Comparison of ENCODE assay signal across 37 cellular contexts in genomic region chr13:93418398-93418797, GRCh38.
"Had no signal": no experiment of that assay in that cellular context is flagged by ENCODE, and none has a peak within 500 bp of the region (broad histone marks: within the 10 kb centered on the region; RNA-seq: fewer than 3 reads in every experiment).

No MANE protein-coding gene starts in this region.

- H3K4me1 Mint-ChIP-seq: activated B cell treated with CpG ODN at 0.5 μM for 24 hours; activated CD4-positive, alpha-beta T cell treated with anti-CD3 and anti-CD28 coated beads, Interleukin-2, amount 10 ng/mL, durations not matched to agents 24 days and 14 days; activated naive CD4-positive, alpha-beta T cell treated with anti-CD3 and anti-CD28 coated beads, Interleukin-2, amount 50 U/mL, for 24 hours; activated naive CD8-positive, alpha-beta T cell treated with anti-CD3 and anti-CD28 coated beads, Interleukin-2, amount 10 ng/mL, durations not matched to agents 7 days and 5 days; activated naive CD8-positive, alpha-beta T cell treated with anti-CD3 and anti-CD28 coated beads, Interleukin-2, amount 50 U/mL, for 24 hours; activated T-helper 17 cell treated with anti-CD3 and anti-CD28 coated beads, Interleukin-2, amount 50 U/mL, for 72 hours; central memory CD8-positive, alpha-beta T cell had no signal

- H3K9me3 Mint-ChIP-seq: activated CD4-positive, alpha-beta memory T cell treated with anti-CD3 and anti-CD28 coated beads for 36 hours; activated CD4-positive, alpha-beta T cell treated with anti-CD3 and anti-CD28 coated beads, Interleukin-2, amount 10 ng/mL, durations not matched to agents 24 days and 14 days; activated CD8-positive, alpha-beta T cell treated with anti-CD3 and anti-CD28 coated beads for 36 hours; activated naive CD4-positive, alpha-beta T cell treated with anti-CD3 and anti-CD28 coated beads for 36 hours; activated naive CD4-positive, alpha-beta T cell treated with anti-CD3 and anti-CD28 coated beads, Interleukin-2, amount 50 U/mL, for 24 hours; activated naive CD8-positive, alpha-beta T cell treated with anti-CD3 and anti-CD28 coated beads, Interleukin-2, amount 10 ng/mL, durations not matched to agents 7 days and 5 days; activated naive CD8-positive, alpha-beta T cell treated with anti-CD3 and anti-CD28 coated beads, Interleukin-2, amount 50 U/mL, for 24 hours; activated T-cell treated with anti-CD3 and anti-CD28 coated beads, Interleukin-2, amount 50 U/mL, for 4 hours; activated T-cell treated with anti-CD3 and anti-CD28 coated beads, Interleukin-2, amount 50 U/mL, for 72 hours; activated T-helper 1 cell treated with anti-CD3 and anti-CD28 coated beads, Interleukin-12 subunit alpha, Interleukin-12 subunit beta, Interleukin-2, Interleukin-4 antibody, amounts not matched to agents 30 ng/mL and 10 ng/mL and 1 ng/mL, durations not matched to agents 14 hours and 24 hours and 36 hours; activated T-helper 17 cell treated with anti-CD3 and anti-CD28 coated beads, Interleukin-2, amount 50 U/mL, for 72 hours; central memory CD8-positive, alpha-beta T cell; T-helper 1 cell treated with Interleukin-12 subunit alpha and Interleukin-12 subunit beta and Interleukin-4 antibody, amounts not matched to agents 30 μg/mL and 1 μg/mL, for 36 hours; T-helper 2 cell treated with Interferon-gamma antibody and Interleukin-4, amounts not matched to agents 5 μg/mL and 100 μg/mL, for 36 hours had no signal

- H3K27ac ChIP-seq: ascending aorta, body of pancreas, brain microvascular endothelial cell, breast epithelium, VCaP had no signal

- H3K27me3 ChIP-seq: ascending aorta, body of pancreas, brain microvascular endothelial cell, breast epithelium had no signal

- H3K36me3 ChIP-seq: ascending aorta, brain microvascular endothelial cell, breast epithelium had no signal

- H3K36me3 Mint-ChIP-seq: activated CD4-positive, alpha-beta memory T cell treated with anti-CD3 and anti-CD28 coated beads for 36 hours; activated naive CD4-positive, alpha-beta T cell treated with anti-CD3 and anti-CD28 coated beads, Interleukin-2, amount 50 U/mL, for 24 hours; activated naive CD8-positive, alpha-beta T cell; activated naive CD8-positive, alpha-beta T cell treated with anti-CD3 and anti-CD28 coated beads, Interleukin-2, amount 10 ng/mL, durations not matched to agents 7 days and 5 days had no signal

- ATAC-seq: activated CD8-positive, alpha-beta T cell treated with anti-CD3 and anti-CD28 coated beads for 36 hours; activated naive CD8-positive, alpha-beta T cell treated with anti-CD3 and anti-CD28 coated beads, Interleukin-2, amount 50 U/mL, for 24 hours; activated T-cell treated with anti-CD3 and anti-CD28 coated beads, Interleukin-2, amount 50 U/mL, for 4 hours; activated T-cell treated with anti-CD3 and anti-CD28 coated beads, Interleukin-2, amount 50 U/mL, for 72 hours; activated T-helper 17 cell treated with anti-CD3 and anti-CD28 coated beads, Interleukin-2, amount 50 U/mL, for 72 hours; body of pancreas had no signal

- H3K4me1 ChIP-seq: ascending aorta, body of pancreas, breast epithelium had no signal

- H3K4me3 Mint-ChIP-seq: activated B cell treated with CpG ODN at 0.5 μM for 24 hours; activated CD4-positive, alpha-beta memory T cell treated with anti-CD3 and anti-CD28 coated beads for 36 hours; activated CD4-positive, alpha-beta T cell treated with anti-CD3 and anti-CD28 coated beads, Interleukin-2, amount 10 ng/mL, durations not matched to agents 24 days and 14 days; activated CD8-positive, alpha-beta T cell treated with anti-CD3 and anti-CD28 coated beads for 36 hours; activated naive CD4-positive, alpha-beta T cell treated with anti-CD3 and anti-CD28 coated beads for 36 hours; activated naive CD4-positive, alpha-beta T cell treated with anti-CD3 and anti-CD28 coated beads, Interleukin-2, amount 50 U/mL, for 24 hours; activated naive CD8-positive, alpha-beta T cell; activated naive CD8-positive, alpha-beta T cell treated with anti-CD3 and anti-CD28 coated beads, Interleukin-2, amount 10 ng/mL, durations not matched to agents 7 days and 5 days; activated naive CD8-positive, alpha-beta T cell treated with anti-CD3 and anti-CD28 coated beads, Interleukin-2, amount 50 U/mL, for 24 hours; activated T-cell treated with anti-CD3 and anti-CD28 coated beads, Interleukin-2, amount 50 U/mL, for 4 hours; activated T-cell treated with anti-CD3 and anti-CD28 coated beads, Interleukin-2, amount 50 U/mL, for 72 hours; activated T-helper 1 cell treated with anti-CD3 and anti-CD28 coated beads, Interleukin-12 subunit alpha, Interleukin-12 subunit beta, Interleukin-2, Interleukin-4 antibody, amounts not matched to agents 30 ng/mL and 10 ng/mL and 1 ng/mL, durations not matched to agents 14 hours and 24 hours and 36 hours; activated T-helper 17 cell treated with anti-CD3 and anti-CD28 coated beads, Interleukin-2, amount 50 U/mL, for 72 hours; central memory CD8-positive, alpha-beta T cell; T-helper 1 cell treated with Interleukin-12 subunit alpha and Interleukin-12 subunit beta and Interleukin-4 antibody, amounts not matched to agents 30 μg/mL and 1 μg/mL, for 36 hours; T-helper 2 cell treated with Interferon-gamma antibody and Interleukin-4, amounts not matched to agents 5 μg/mL and 100 μg/mL, for 36 hours had no signal

- H3K27me3 Mint-ChIP-seq: activated B cell treated with CpG ODN at 0.5 μM for 24 hours; activated CD4-positive, alpha-beta memory T cell treated with anti-CD3 and anti-CD28 coated beads for 36 hours; activated CD4-positive, alpha-beta T cell treated with anti-CD3 and anti-CD28 coated beads, Interleukin-2, amount 10 ng/mL, durations not matched to agents 24 days and 14 days; activated CD8-positive, alpha-beta T cell treated with anti-CD3 and anti-CD28 coated beads for 36 hours; activated naive CD8-positive, alpha-beta T cell treated with anti-CD3 and anti-CD28 coated beads, Interleukin-2, amount 10 ng/mL, durations not matched to agents 7 days and 5 days; activated naive CD8-positive, alpha-beta T cell treated with anti-CD3 and anti-CD28 coated beads, Interleukin-2, amount 50 U/mL, for 24 hours; activated T-helper 17 cell treated with anti-CD3 and anti-CD28 coated beads, Interleukin-2, amount 50 U/mL, for 72 hours; central memory CD8-positive, alpha-beta T cell had no signal

- DNase-seq: activated B cell treated with CpG ODN at 0.5 μM for 24 hours; activated CD4-positive, alpha-beta memory T cell treated with anti-CD3 and anti-CD28 coated beads for 36 hours; activated CD4-positive, alpha-beta T cell treated with anti-CD3 and anti-CD28 coated beads for 4 hours; activated CD4-positive, alpha-beta T cell treated with anti-CD3 and anti-CD28 coated beads, Interleukin-2, amount 10 ng/mL, durations not matched to agents 24 days and 14 days; activated CD4-positive, alpha-beta T cell treated with anti-CD3 and anti-CD28 coated beads, Interleukin-2, amount 50 U/mL, for 1 hour; activated CD4-positive, alpha-beta T cell treated with anti-CD3 and anti-CD28 coated beads, Interleukin-2, amount 50 U/mL, for 4 hours; activated CD4-positive, CD25-positive, alpha-beta regulatory T cell treated with anti-CD3 and anti-CD28 coated beads, Interleukin-2, amount 50 U/mL, for 72 hours; activated CD8-positive, alpha-beta memory T cell treated with anti-CD3 and anti-CD28 coated beads, Interleukin-2, amount 50 U/mL, for 4 hours; activated CD8-positive, alpha-beta T cell treated with anti-CD3 and anti-CD28 coated beads for 36 hours; activated effector memory CD4-positive, alpha-beta T cell treated with anti-CD3 and anti-CD28 coated beads, Interleukin-2, amount 50 U/mL, for 16 hours; activated gamma-delta T cell treated with Interleukin-2 at 50 U/mL for 16 hours; activated naive CD4-positive, alpha-beta T cell; activated naive CD4-positive, alpha-beta T cell treated with anti-CD3 and anti-CD28 coated beads for 36 hours; activated naive CD8-positive, alpha-beta T cell treated with anti-CD3 and anti-CD28 coated beads, Interleukin-2, amount 10 ng/mL, durations not matched to agents 7 days and 5 days; activated naive CD8-positive, alpha-beta T cell treated with anti-CD3 and anti-CD28 coated beads, Interleukin-2, amount 50 U/mL, for 24 hours; activated T-cell treated with anti-CD3 and anti-CD28 coated beads for 4 hours; activated T-cell treated with anti-CD3 and anti-CD28 coated beads, Interleukin-2, amount 50 U/mL, for 1 hour; activated T-cell treated with anti-CD3 and anti-CD28 coated beads, Interleukin-2, amount 50 U/mL, for 4 hours; activated T-cell treated with anti-CD3 and anti-CD28 coated beads, Interleukin-2, amount 50 U/mL, for 72 hours; amygdala; anterior cingulate cortex; body of pancreas; brain microvascular endothelial cell; cerebellar nuclear complex; T-helper 1 cell; T-helper 2 cell; T-helper 9 cell had no signal

- H3K27ac Mint-ChIP-seq: activated B cell treated with CpG ODN at 0.5 μM for 24 hours; activated CD4-positive, alpha-beta memory T cell treated with anti-CD3 and anti-CD28 coated beads for 36 hours; activated CD4-positive, alpha-beta T cell treated with anti-CD3 and anti-CD28 coated beads, Interleukin-2, amount 10 ng/mL, durations not matched to agents 24 days and 14 days; activated CD8-positive, alpha-beta T cell treated with anti-CD3 and anti-CD28 coated beads for 36 hours; activated naive CD4-positive, alpha-beta T cell treated with anti-CD3 and anti-CD28 coated beads for 36 hours; activated naive CD4-positive, alpha-beta T cell treated with anti-CD3 and anti-CD28 coated beads, Interleukin-2, amount 50 U/mL, for 24 hours; activated naive CD8-positive, alpha-beta T cell; activated naive CD8-positive, alpha-beta T cell treated with anti-CD3 and anti-CD28 coated beads, Interleukin-2, amount 10 ng/mL, durations not matched to agents 7 days and 5 days; activated naive CD8-positive, alpha-beta T cell treated with anti-CD3 and anti-CD28 coated beads, Interleukin-2, amount 50 U/mL, for 24 hours; activated T-cell treated with anti-CD3 and anti-CD28 coated beads, Interleukin-2, amount 50 U/mL, for 72 hours; activated T-helper 1 cell treated with anti-CD3 and anti-CD28 coated beads, Interleukin-12 subunit alpha, Interleukin-12 subunit beta, Interleukin-2, Interleukin-4 antibody, amounts not matched to agents 30 ng/mL and 10 ng/mL and 1 ng/mL, durations not matched to agents 14 hours and 24 hours and 36 hours; activated T-helper 17 cell treated with anti-CD3 and anti-CD28 coated beads, Interleukin-2, amount 50 U/mL, for 72 hours; T-helper 1 cell treated with Interleukin-12 subunit alpha and Interleukin-12 subunit beta and Interleukin-4 antibody, amounts not matched to agents 30 μg/mL and 1 μg/mL, for 36 hours; T-helper 2 cell treated with Interferon-gamma antibody and Interleukin-4, amounts not matched to agents 5 μg/mL and 100 μg/mL, for 36 hours had no signal

- H3K4me3 ChIP-seq: ascending aorta, body of pancreas, breast epithelium had no signal

- H3K9me3 ChIP-seq: ascending aorta, body of pancreas, breast epithelium had no signal
